ENCODE assay signal across 8 cellular contexts in genomic region chr10:132065491-132066105, GRCh38. TPM values are rescaled to one million over a fixed set of nuclear protein-coding genes. Genes with fewer than 3 reads are reported as not detected.
DNase-seq lines count a peak whose midpoint lies in the region; ATAC-seq and TF ChIP-seq lines count a peak whose summit lies in the region.

TSS of gene JAKMIP3 (plus strand) at chr10:132065946. CDS start at chr10:132104809, 38,863 bp downstream.

- no peaks in the 10 kb centered on the region for H4K20me1 ChIP-seq in smooth muscle cell (ENCODE audit: low read depth)

- peak within 1 kb of the TSS; percentile 75 for H3K4me3 Mint-ChIP-seq in CD8-positive, alpha-beta T cell

- no peaks in the 10 kb centered on the region for H3K36me3 Mint-ChIP-seq in CD8-positive, alpha-beta T cell

- H2AFZ ChIP-seq in smooth muscle cell (ENCODE audit: low read depth) = peak within 1 kb of the TSS; percentile 56

- H3K27me3 ChIP-seq in CD8-positive, alpha-beta T cell (ENCODE audit: insufficient read depth, low read length) = no peaks in the 10 kb centered on the region
- H3K27me3 ChIP-seq in layer of hippocampus (ENCODE audit: control insufficient read depth, insufficient read depth, low read length) (no peaks in the 10 kb centered on the region), smooth muscle cell (ENCODE audit: low read depth) (no peaks in the 10 kb centered on the region)

- no peak within 1 kb of the TSS for H3K27ac ChIP-seq in CD8-positive, alpha-beta T cell (ENCODE audit: low read depth, low read length)
- H3K27ac ChIP-seq in coronary artery (peak within 1 kb of the TSS; percentile 22 to 24), layer of hippocampus (ENCODE audit: low read depth, low read length) (peak within 1 kb of the TSS; percentile 95), smooth muscle cell (ENCODE audit: low read depth) (peak within 1 kb of the TSS; percentile 47)

- intact Hi-C loops in CD8-positive, alpha-beta T cell (cut with DNase I, micrococcal nuclease) = no loop called here

- no peak within 1 kb of the TSS for H3K27ac Mint-ChIP-seq in CD8-positive, alpha-beta T cell

- H3K4me2 ChIP-seq in smooth muscle cell = peak within 1 kb of the TSS; percentile 84

- H3K4me1 ChIP-seq in CD8-positive, alpha-beta T cell (ENCODE audit: insufficient read depth, low read length) = no peaks in the 10 kb centered on the region
- peaks cover 12% of the 10 kb centered on the region for H3K4me1 ChIP-seq in smooth muscle cell (ENCODE audit: low read depth)

- peaks cover 6% of the 10 kb centered on the region for H3K4me1 Mint-ChIP-seq in CD8-positive, alpha-beta T cell (ENCODE audit: low read depth)

- peak in 1 of 7 experiments; percentile 36 for DNase-seq in CD8-positive, alpha-beta T cell
- DNase-seq in NCI-H2227 treated with DMSO at 0.1 percent for 48 hours (lab: John Stamatoyannopoulos, UW) (peak; percentile 61), coronary artery (ENCODE audit: low spot score) (peak; percentile 72), smooth muscle cell (lab: John Stamatoyannopoulos, UW; ENCODE audit: unreplicated experiment) (peak; percentile 35), NCI-H774 (lab: John Stamatoyannopoulos, UW) (no peak)
- no peak for DNase-seq in stimulated activated CD4-positive, alpha-beta T cell treated with anti-CD3 and anti-CD28 coated beads, Interleukin-4, amount 100 ng/mL, for 1 hour

- H3K9me3 ChIP-seq in CD8-positive, alpha-beta T cell (ENCODE audit: low read length) = no peaks in the 10 kb centered on the region
- H3K9me3 ChIP-seq in smooth muscle cell (replicated peaks; ENCODE audit: low read depth) = no peaks in the 10 kb centered on the region

- ATAC-seq in CD8-positive, alpha-beta T cell = no peak
- ATAC-seq in GM19023 (IDR thresholded peaks at IDR 0.05; ENCODE audit: unreplicated experiment) = no peak

- no peaks in the 10 kb centered on the region for H3K36me3 ChIP-seq in CD8-positive, alpha-beta T cell (ENCODE audit: insufficient read depth, low read length)
- no peaks in the 10 kb centered on the region for H3K36me3 ChIP-seq in smooth muscle cell (ENCODE audit: low read depth)

- H3F3A ChIP-seq in smooth muscle cell (ENCODE audit: low read depth) = peaks cover 12% of the 10 kb centered on the region

- peak within 1 kb of the TSS; percentile 15 for H3K4me3 ChIP-seq in CD8-positive, alpha-beta T cell (ENCODE audit: low read depth, low read length)
- peak within 1 kb of the TSS; percentile 66 for H3K4me3 ChIP-seq in coronary artery
- peak within 1 kb of the TSS; percentile 51 for H3K4me3 ChIP-seq in smooth muscle cell

- no peak within 1 kb of the TSS for H3K9ac ChIP-seq in smooth muscle cell (ENCODE audit: low read depth)

- peaks cover 12% of the 10 kb centered on the region for H3K27me3 Mint-ChIP-seq in CD8-positive, alpha-beta T cell (ENCODE audit: low read depth)

- WGBS in smooth muscle cell (ENCODE audit: low lambda C conversion rate) = 18% methylated on average over 34 of the region's 35 CpGs

- no peaks in the 10 kb centered on the region for H3K9me3 Mint-ChIP-seq in CD8-positive, alpha-beta T cell

- H3K79me2 ChIP-seq in smooth muscle cell (ENCODE audit: low read depth) = no peaks in the 10 kb centered on the region

- CTCF ChIA-PET in CD8-positive, alpha-beta T cell (lab: Charles Lee) = interaction anchor here (0.7 kb wide), 1 partner anchor 180 kb away, joined by 3 read pairs; no protein-coding TSS in a partner anchor

- POLR2A ChIA-PET in CD8-positive, alpha-beta T cell (lab: Charles Lee) = no interaction called here

- TF ChIP-seq CTCF in CD8-positive, alpha-beta T cell (IDR thresholded peaks at IDR 0.05) = no peak
- TF ChIP-seq CTCF in coronary artery (IDR thresholded peaks at IDR 0.05) = no peak
- no peak for TF ChIP-seq CTCF in smooth muscle cell (IDR thresholded peaks at IDR 0.05; ENCODE audit: borderline replicate concordance, insufficient read depth, poor library complexity, severe bottlenecking)

RNA-seq across cellular contexts. Expression of gene JAKMIP3, which starts in this region (rescaled TPM):
- under 1 TPM; 0.31 to 0.41 TPM for total RNA-seq in CD8-positive, alpha-beta T cell
- total RNA-seq in smooth muscle cell = not detected in 2 replicates
- polyA plus RNA-seq in smooth muscle cell = 0.09 and 0.37 TPM in 2 replicates

Comparison
In these comparisons a context has a peak if more than half of its experiments do, and no peak if none do; other contexts are left out.
1. Peak in DNase-seq, H3K4me3 ChIP-seq, H3K27ac ChIP-seq and H3K4me2 ChIP-seq in smooth muscle cell; RNA of the gene not detected or under 1 TPM.
2. DNase-seq: peak in NCI-H2227 treated with DMSO at 0.1 percent for 48 hours (single experiment) and coronary artery (single experiment); none in stimulated activated CD4-positive, alpha-beta T cell treated with anti-CD3 and anti-CD28 coated beads, Interleukin-4, amount 100 ng/mL, for 1 hour (single experiment) and NCI-H774 (single experiment).
3. H3K4me3 ChIP-seq: peak in every context shown above with its lines; median percentile 66 in coronary artery; 51 in smooth muscle cell; 15 in CD8-positive, alpha-beta T cell.